In the genomic region with DNA sequence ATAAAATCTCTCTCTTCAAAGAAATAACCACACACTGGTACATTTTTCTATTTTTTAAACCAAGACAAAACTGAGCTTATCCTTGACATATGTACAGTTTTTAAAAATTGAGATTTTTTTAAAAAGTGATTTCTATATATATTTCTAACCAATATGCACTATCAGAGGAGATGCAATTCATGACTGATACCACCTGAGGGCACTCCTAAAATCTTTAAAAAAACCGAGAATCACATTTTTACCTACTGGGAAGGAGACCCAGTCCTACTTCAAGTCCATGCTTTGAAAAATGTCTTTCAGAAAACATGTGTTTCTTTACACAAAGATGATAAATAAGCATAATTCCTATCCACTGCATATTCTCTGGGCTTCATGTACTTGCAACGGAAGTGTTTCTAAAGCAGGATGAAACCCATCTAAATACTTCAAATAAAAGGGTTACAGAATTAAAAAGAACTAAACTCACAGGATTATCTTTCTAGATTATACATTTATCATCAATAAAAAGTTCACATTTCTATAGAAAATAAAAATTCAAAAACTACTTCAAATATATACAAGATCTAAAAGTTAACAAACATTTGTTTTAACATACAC, we compare ENCODE assay signal across 9 cellular contexts.
DNase-seq lines count a peak whose midpoint lies in the region; ATAC-seq, FAIRE-seq and TF ChIP-seq lines count a peak whose summit lies in the region.
"Had no signal": no experiment of that assay in that cellular context is flagged by ENCODE, and none has a peak within 500 bp of the region (broad histone marks: within the 10 kb centered on the region; RNA-seq: fewer than 3 reads in every experiment).

No MANE protein-coding gene starts in this region.

- H3K9me3 ChIP-seq in A549 (no peaks in the 10 kb centered on the region), sigmoid colon (no peaks in the 10 kb centered on the region)

- TF ChIP-seq CTCF in A549 (IDR thresholded peaks at IDR 0.05) (peak; percentile 77), sigmoid colon (IDR thresholded peaks at IDR 0.05) (peak in 3 of 4 experiments; percentile 35 to 45 (median 37)), omental fat pad (IDR thresholded peaks at IDR 0.05) (no peak)

- POLR2A ChIA-PET in A549 (lab: Yijun Ruan, JAX): no interaction called here

- WGBS in A549 (ENCODE audit: missing lambda C conversion rate): 44% methylated on average over 2 of the region's 2 CpGs
- WGBS in sigmoid colon, 2 donors: 52 to 56% methylated on average over 2 of the region's 2 CpGs

- TF ChIP-seq EP300 in A549 (IDR thresholded peaks at IDR 0.05) (no peak), sigmoid colon (IDR thresholded peaks at IDR 0.05) (no peak)

- intact Hi-C loops in sigmoid colon (cut with DNase I): no loop called here

- no peak for TF ChIP-seq POLR2A in A549 (IDR thresholded peaks at IDR 0.05; ENCODE audit: low read length)
- no peak for TF ChIP-seq POLR2A in sigmoid colon (IDR thresholded peaks at IDR 0.05)

- CTCF ChIA-PET in A549 (lab: Yijun Ruan, JAX): interaction anchor here (0.6 to 7.9 kb wide), 23 partner anchors 9 to 264 kb away, joined by 3 to 86 read pairs (median 3); a partner anchor contains a TSS

- FAIRE-seq in A549 (lab: Jason Lieb, UNC): peak; percentile 39
- peak; percentile 60 for FAIRE-seq in GM18507 (lab: Jason Lieb, UNC)

- DNase-seq in A549 (ENCODE audit: low read depth in 1 of 2, low spot score in 1 of 2) (peak; percentile 18 to 32), GM18507 (ENCODE audit: extremely low spot score, insufficient read length, low read depth) (peak; percentile 8), RKO (ENCODE audit: low spot score) (peak; percentile 44), fibroblast of the conjunctiva (ENCODE audit: low read depth) (peak; percentile 28), sigmoid colon (no peak), omental fat pad (ENCODE audit: low spot score) (no peak)
- DNase-seq: activated naive CD8-positive, alpha-beta T cell treated with anti-CD3 and anti-CD28 coated beads, Interleukin-2, amount 10 ng/mL, durations not matched to agents 7 days and 5 days had no signal

- peak; percentile 68 to 76 for TF ChIP-seq RAD21 in A549 (conservative IDR thresholded peaks at IDR 0.05 in 1 of 2, IDR thresholded peaks at IDR 0.05 in 1 of 2)

- no peaks in the 10 kb centered on the region for H3K36me3 ChIP-seq in sigmoid colon

- H3K4me3 ChIP-seq in A549 (no peak overlapping the region), sigmoid colon (no peak overlapping the region)

- no peak overlapping the region for H3K4me2 ChIP-seq in A549

- H3K27ac ChIP-seq in A549: no peak overlapping the region
- no peak overlapping the region for H3K27ac ChIP-seq in sigmoid colon

- peak in 1 of 2 experiments; percentile 79; a peak in 4 of 6 replicates for ATAC-seq in A549
- ATAC-seq in GM19035 (IDR thresholded peaks at IDR 0.05; ENCODE audit: unreplicated experiment): no peak
- no peak for ATAC-seq in omental fat pad (ENCODE audit: low FRiP score)
- ATAC-seq in GM19023 (IDR thresholded peaks at IDR 0.05; ENCODE audit: unreplicated experiment): no peak

- H3K27me3 ChIP-seq in sigmoid colon: no peaks in the 10 kb centered on the region

- H3K4me1 ChIP-seq in A549 (no peaks in the 10 kb centered on the region), sigmoid colon (peaks cover 0 to 31% (median 9%) of the 10 kb centered on the region in 4 donors)

TF ChIP-seq in A549, 52 proteins besides CTCF, POLR2A, EP300 and RAD21:
- TF ChIP-seq PHF8 (IDR thresholded peaks at IDR 0.05; ENCODE audit: borderline replicate concordance, low read depth): no peak
- TF ChIP-seq NFE2L2 (conservative IDR thresholded peaks at IDR 0.05; ENCODE audit: low read length): no peak
- TF ChIP-seq SMC3 (IDR thresholded peaks at IDR 0.05): peak; percentile 85
TF ChIP-seq in A549: peak in this region for 1.

Comparison
In these comparisons a context has a peak if more than half of its experiments do, and no peak if none do; other contexts are left out.
1. DNase-seq: peak in A549 (2 of 2), GM18507 (single experiment), RKO (single experiment) and fibroblast of the conjunctiva (single experiment); none in sigmoid colon (single experiment) and omental fat pad (single experiment).
2. CTCF ChIP-seq: peak in A549 (single experiment) and sigmoid colon (3 of 4); none in omental fat pad (0 of 3).